Comparison of ENCODE assay signal across 9 cellular contexts in the genomic region with DNA sequence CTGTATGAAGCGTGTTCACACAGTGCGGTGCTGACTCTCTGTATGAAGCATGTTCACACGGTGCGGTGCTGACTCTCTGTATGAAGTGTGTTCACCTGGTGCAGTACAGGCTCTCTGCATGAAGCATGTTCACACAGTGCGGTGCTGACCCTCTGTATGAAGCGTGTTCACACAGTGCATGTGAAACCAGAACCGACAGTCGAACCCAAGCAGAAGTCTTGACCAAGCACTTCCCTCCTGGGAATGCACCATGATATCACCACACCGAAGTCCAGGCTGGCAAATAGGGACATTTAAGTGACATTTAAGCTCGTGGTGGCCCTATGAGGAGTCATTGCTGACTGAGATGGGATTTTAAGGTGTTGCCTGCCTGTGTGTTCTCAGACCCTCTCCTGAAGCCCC. TPM values are rescaled to one million over a fixed set of nuclear protein-coding genes. Genes with fewer than 3 reads are reported as not detected.
A peak's percentile ranks its signal among the peaks of the same experiment; 100 is the strongest.
DNase-seq lines count a peak whose midpoint lies in the region; ATAC-seq and TF ChIP-seq lines count a peak whose summit lies in the region.
"Had no signal": no experiment of that assay in that cellular context is flagged by ENCODE, and none has a peak within 500 bp of the region (broad histone marks: within the 10 kb centered on the region; RNA-seq: fewer than 3 reads in every experiment).

No MANE protein-coding gene starts in this region.

- ATAC-seq in CD4-positive, alpha-beta T cell (ENCODE audit: poor library complexity), result no peak
- ATAC-seq in HG02870 (IDR thresholded peaks at IDR 0.05; ENCODE audit: unreplicated experiment) (no peak), heart left ventricle (no peak)

- H3K4me1 ChIP-seq in HUES6 (ENCODE audit: control insufficient read depth, insufficient read depth, low read length) (peaks cover 51% of the 10 kb centered on the region), ascending aorta (peaks cover 3 to 10% of the 10 kb centered on the region in 2 donors), BE2C (peaks cover 6% of the 10 kb centered on the region), heart left ventricle (peaks cover 4 to 68% (median 36%) of the 10 kb centered on the region in 12 donors)

- H3K9ac ChIP-seq in HUES6 (ENCODE audit: low read length), result no peak overlapping the region

- no peak overlapping the region for H3K4me3 ChIP-seq in HUES6 (ENCODE audit: low read depth, low read length)
- H3K4me3 ChIP-seq in ascending aorta, result no peak overlapping the region
- H3K4me3 ChIP-seq in BE2C (ENCODE audit: low read depth, low read length), result no peak overlapping the region
- H3K4me3 ChIP-seq in heart left ventricle, result no peak overlapping the region

- H3K9me3 Mint-ChIP-seq in CD4-positive, alpha-beta T cell, result peaks cover 3% of the 10 kb centered on the region
- no peaks in the 10 kb centered on the region for H3K9me3 Mint-ChIP-seq in nephron progenitor cell

- no peak for TF ChIP-seq POLR2A in heart left ventricle (IDR thresholded peaks at IDR 0.05)

- TF ChIP-seq CTCF in CD4-positive, alpha-beta T cell (IDR thresholded peaks at IDR 0.05), result no peak
- TF ChIP-seq CTCF in ascending aorta (IDR thresholded peaks at IDR 0.05) (no peak), nephron progenitor cell (IDR thresholded peaks at IDR 0.05) (no peak), BE2C (IDR thresholded peaks at IDR 0.05; ENCODE audit: low read depth, low read length) (no peak), heart left ventricle (IDR thresholded peaks at IDR 0.05) (no peak)

- no peaks in the 10 kb centered on the region for H3K27me3 ChIP-seq in CD4-positive, alpha-beta T cell (ENCODE audit: control insufficient read depth, insufficient read depth, low read length)
- H3K27me3 ChIP-seq in HUES6 (ENCODE audit: control insufficient read depth, insufficient read depth, low read length), result no peaks in the 10 kb centered on the region
- no peaks in the 10 kb centered on the region for H3K27me3 ChIP-seq in ascending aorta
- no peaks in the 10 kb centered on the region for H3K27me3 ChIP-seq in BE2C
- no peaks in the 10 kb centered on the region for H3K27me3 ChIP-seq in heart left ventricle
- H3K27me3 ChIP-seq: MG63 had no signal

- 71 to 86% (median 77%) methylated on average over 8 to 10 of the region's 10 CpGs for WGBS in heart left ventricle, 4 donors

- CTCF ChIA-PET in CD4-positive, alpha-beta T cell (lab: Charles Lee), result no interaction called here

- H3K4me3 Mint-ChIP-seq in CD4-positive, alpha-beta T cell, result peak overlapping the region; percentile 39
- no peak overlapping the region for H3K4me3 Mint-ChIP-seq in nephron progenitor cell

- no peaks in the 10 kb centered on the region for H3K27me3 Mint-ChIP-seq in CD4-positive, alpha-beta T cell
- no peaks in the 10 kb centered on the region for H3K27me3 Mint-ChIP-seq in nephron progenitor cell (ENCODE audit: low read depth, poor library complexity)

- H3K27ac Mint-ChIP-seq in CD4-positive, alpha-beta T cell, result peak overlapping the region; percentile 94
- peak overlapping the region; percentile 32 for H3K27ac Mint-ChIP-seq in nephron progenitor cell

- POLR2A ChIA-PET in CD4-positive, alpha-beta T cell (lab: Charles Lee), result no interaction called here

- H3K36me3 ChIP-seq in HUES6 (ENCODE audit: control insufficient read depth, insufficient read depth, low read length) (no peaks in the 10 kb centered on the region), ascending aorta (no peaks in the 10 kb centered on the region), BE2C (no peaks in the 10 kb centered on the region), heart left ventricle (no peaks in the 10 kb centered on the region)
- H3K36me3 ChIP-seq: MG63 had no signal

- intact Hi-C loops in CD4-positive, alpha-beta T cell (cut with DNase I, micrococcal nuclease), result no loop called here
- intact Hi-C loops in ascending aorta (cut with DNase I), result loop anchor here (5.0 kb wide), 1 partner anchor 209 kb away; no protein-coding TSS in a partner anchor
- intact Hi-C loops in heart left ventricle (cut with DNase I), result loop anchor here in 1 of 10 donors (10.0 kb wide), 1 partner anchor 52 kb away; a partner anchor contains a TSS

- no peak overlapping the region for H3K27ac ChIP-seq in CD4-positive, alpha-beta T cell (ENCODE audit: low read depth, low read length)
- H3K27ac ChIP-seq in HUES6 (ENCODE audit: low read depth, low read length), result peak overlapping the region; percentile 19; the same call in 1 of the 2 replicates
- peak overlapping the region; percentile 81 to 88 for H3K27ac ChIP-seq in ascending aorta
- no peak overlapping the region for H3K27ac ChIP-seq in heart left ventricle

- DNase-seq in CD4-positive, alpha-beta T cell, result no peak
- peak in 1 of 2 donors; percentile 61 for DNase-seq in ascending aorta (ENCODE audit: low spot score in 2 of 2)
- no peak for DNase-seq in nephron progenitor cell
- DNase-seq in Ammon's horn (ENCODE audit: low spot score), result no peak
- DNase-seq in BE2C, result no peak
- no peak for DNase-seq in heart left ventricle

- no peaks in the 10 kb centered on the region for H3K9me3 ChIP-seq in CD4-positive, alpha-beta T cell (ENCODE audit: control insufficient read depth, low read length)
- H3K9me3 ChIP-seq in HUES6 (ENCODE audit: control insufficient read depth, insufficient read depth, low read depth, low read length), result no peaks in the 10 kb centered on the region
- no peaks in the 10 kb centered on the region for H3K9me3 ChIP-seq in ascending aorta
- no peaks in the 10 kb centered on the region for H3K9me3 ChIP-seq in BE2C
- no peaks in the 10 kb centered on the region for H3K9me3 ChIP-seq in heart left ventricle
- H3K9me3 ChIP-seq: MG63 had no signal

- no peaks in the 10 kb centered on the region for H3K36me3 Mint-ChIP-seq in CD4-positive, alpha-beta T cell (ENCODE audit: low read depth)
- H3K36me3 Mint-ChIP-seq in nephron progenitor cell (ENCODE audit: low read depth), result no peaks in the 10 kb centered on the region

- H3K4me1 Mint-ChIP-seq in CD4-positive, alpha-beta T cell (ENCODE audit: low read depth), result peaks cover 70% of the 10 kb centered on the region
- H3K4me1 Mint-ChIP-seq in nephron progenitor cell, result peaks cover 57% of the 10 kb centered on the region

RNA-seq across cellular contexts. Expression of a gene that starts 11.3 kb away (rescaled TPM):
- total RNA-seq in CD4-positive, alpha-beta T cell, result 10 to 100 TPM; 58.3 to 58.4 TPM
- total RNA-seq in ascending aorta (14.0 TPM), heart left ventricle (10 to 100 TPM; 15.6 to 55.6 (median 23.0) TPM)
- polyA plus RNA-seq in BE2C (2012; ENCODE audit: insufficient read depth, insufficient read length, low read depth), result 0.74 TPM
- polyA plus RNA-seq in heart left ventricle, result 10 to 100 TPM; 15.4 to 20.4 TPM

RNA-seq across cellular contexts. Expression of a gene that starts 50.2 kb away (rescaled TPM):
- 10 to 100 TPM; 25.8 to 27.4 TPM for total RNA-seq in CD4-positive, alpha-beta T cell
- total RNA-seq in ascending aorta (6.5 TPM), heart left ventricle (10 to 100 TPM in 1 of 9 donors, 1 to 10 TPM in 8; 2.1 to 16.7 (median 5.4) TPM)
- polyA plus RNA-seq in BE2C (2012; ENCODE audit: insufficient read depth, insufficient read length, low read depth), result 0.86 TPM
- 1 to 10 TPM; 2.1 to 2.7 TPM for polyA plus RNA-seq in heart left ventricle

Comparison
In these comparisons a context has a peak if more than half of its experiments do, and no peak if none do; other contexts are left out.
1. H3K27ac ChIP-seq: peak in HUES6 (single experiment) and ascending aorta (2 of 2); none in CD4-positive, alpha-beta T cell (single experiment) and heart left ventricle (0 of 12).